24 cellular contexts compared by ENCODE assay signal in the genomic region with DNA sequence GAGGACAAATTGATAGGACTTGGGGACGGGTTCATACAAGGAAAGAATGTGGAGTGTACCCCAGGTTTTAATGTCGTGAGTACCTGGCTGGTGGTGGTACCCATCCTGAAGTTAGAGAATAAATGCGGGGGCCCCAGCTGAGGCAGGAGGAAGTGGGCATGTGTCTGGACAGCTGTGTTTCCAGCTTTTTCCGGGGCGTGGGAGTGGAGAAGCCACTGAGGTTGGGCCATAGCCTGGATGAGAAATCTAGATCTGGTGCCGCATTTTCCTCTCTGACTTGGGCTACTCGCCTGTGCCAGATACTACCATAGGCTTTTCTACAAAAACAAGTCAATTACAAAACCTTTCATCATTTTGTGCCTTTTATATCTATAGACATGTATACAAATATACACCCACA.
"Had no signal": no experiment of that assay in that cellular context is flagged by ENCODE, and none has a peak within 500 bp of the region (broad histone marks: within the 10 kb centered on the region; RNA-seq: fewer than 3 reads in every experiment).

No MANE protein-coding gene starts in this region.

- H3K36me3 Mint-ChIP-seq: natural killer cell; stimulated activated naive B cell treated with anti-CD40 and anti-IgM and Interleukin-4, amounts not matched to agents 10 μg/mL and 1 μg/mL and 100 μg/mL, for 72 hours had no signal

- H3K27ac ChIP-seq: left ventricle myocardium inferior, neural progenitor cell, pancreas, right atrium auricular region, right lobe of liver, suprapubic skin, thoracic aorta, tibial artery, uterus had no signal

- H3K27me3 ChIP-seq: neural progenitor cell, pancreas, right atrium auricular region, right lobe of liver, stomach, suprapubic skin, tibial artery, uterus had no signal

- H3K4me1 Mint-ChIP-seq: naive B cell; natural killer cell; neural progenitor cell; stimulated activated naive B cell treated with anti-CD40 and anti-IgM and Interleukin-4, amounts not matched to agents 10 μg/mL and 1 μg/mL and 100 μg/mL, for 72 hours had no signal

- DNase-seq: hypothalamus; islet precursor cell; left ventricle myocardium inferior; naive B cell; natural killer cell; nephron progenitor cell; pancreas; right lobe of liver; stimulated activated CD4-positive, alpha-beta T cell treated with anti-CD3 and anti-CD28 coated beads, Interleukin-12 subunit alpha, Interleukin-12 subunit beta, amount 100 ng/mL, for 4 hours; stimulated activated CD4-positive, alpha-beta T cell treated with anti-CD3 and anti-CD28 coated beads, Interleukin-15, amount 100 ng/mL, for 24 hours; stimulated activated CD4-positive, alpha-beta T cell treated with anti-CD3 and anti-CD28 coated beads, Interleukin-2, amount 100 ng/mL, for 24 hours; stimulated activated CD4-positive, alpha-beta T cell treated with anti-CD3 and anti-CD28 coated beads, Interleukin-4, amount 100 ng/mL, for 1 hour; stimulated activated naive B cell treated with anti-CD40 and anti-IgM and Interleukin-4, amounts not matched to agents 10 μg/mL and 1 μg/mL and 100 μg/mL, for 72 hours; stimulated activated naive CD8-positive, alpha-beta T cell treated with anti-CD3 and anti-CD28 coated beads, Interleukin-15, Interleukin-2, amounts not matched to agents 100 U/mL and 50 U/mL, for 24 hours; stomach; tibial artery; trophoblast cell; uterus had no signal

- H3K4me3 Mint-ChIP-seq: mesothelial cell of epicardium; naive B cell; natural killer cell; nephron progenitor cell; neural progenitor cell; stimulated activated naive B cell treated with anti-CD40 and anti-IgM and Interleukin-4, amounts not matched to agents 10 μg/mL and 1 μg/mL and 100 μg/mL, for 72 hours had no signal

- H3K9me3 ChIP-seq: left ventricle myocardium inferior, pancreas, right atrium auricular region, right lobe of liver, stomach, suprapubic skin, thoracic aorta, tibial artery, uterus had no signal

- H3K4me3 ChIP-seq: left ventricle myocardium inferior, lung, neural progenitor cell, pancreas, right atrium auricular region, right lobe of liver, stomach, suprapubic skin, thoracic aorta, tibial artery, uterus had no signal

- H3K4me1 ChIP-seq: neural progenitor cell, right atrium auricular region, right lobe of liver, suprapubic skin, tibial artery, uterus had no signal

- H3K27ac Mint-ChIP-seq: naive B cell; natural killer cell; stimulated activated naive B cell treated with anti-CD40 and anti-IgM and Interleukin-4, amounts not matched to agents 10 μg/mL and 1 μg/mL and 100 μg/mL, for 72 hours had no signal

- H3K9me3 Mint-ChIP-seq: mesothelial cell of epicardium; natural killer cell; nephron progenitor cell; neural progenitor cell; stimulated activated naive B cell treated with anti-CD40 and anti-IgM and Interleukin-4, amounts not matched to agents 10 μg/mL and 1 μg/mL and 100 μg/mL, for 72 hours had no signal

- H3K36me3 ChIP-seq: thoracic aorta, uterus had no signal
